23 cellular contexts compared by ENCODE assay signal in the genomic region with DNA sequence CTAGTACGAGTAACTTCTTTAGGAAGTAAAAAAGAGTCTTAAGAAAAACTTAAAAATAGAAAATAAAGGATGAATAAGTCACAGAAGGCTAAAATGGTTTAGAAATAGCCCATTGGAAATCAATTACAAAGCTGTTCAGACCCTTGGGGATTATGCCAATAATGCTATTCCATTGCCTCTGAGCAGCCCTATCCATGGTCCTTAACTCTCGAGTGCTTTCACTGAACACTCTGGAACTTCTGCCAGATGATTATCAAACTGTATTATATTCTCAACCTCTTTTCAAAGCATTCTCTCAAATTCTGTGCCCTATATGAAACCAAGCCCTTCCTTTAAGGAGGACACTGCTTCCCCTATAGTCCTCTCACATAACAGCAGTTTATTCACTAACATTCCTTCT. TPM values are rescaled to one million over a fixed set of nuclear protein-coding genes. Genes with fewer than 3 reads are reported as not detected.
DNase-seq lines count a peak whose midpoint lies in the region; ATAC-seq and TF ChIP-seq lines count a peak whose summit lies in the region.
"Had no signal": no experiment of that assay in that cellular context is flagged by ENCODE, and none has a peak within 500 bp of the region (broad histone marks: within the 10 kb centered on the region; RNA-seq: fewer than 3 reads in every experiment).

No MANE protein-coding gene starts in this region.

- no peak overlapping the region for H3K9ac ChIP-seq in fibroblast of lung (ENCODE audit: insufficient read depth, low read length)

- no peaks in the 10 kb centered on the region for H3K4me1 Mint-ChIP-seq in stimulated activated naive CD8-positive, alpha-beta T cell treated with anti-CD3 and anti-CD28 coated beads, Interleukin-15, amount 100 ng/mL, for 72 hours
- no peaks in the 10 kb centered on the region for H3K4me1 Mint-ChIP-seq in CD8-positive, alpha-beta memory T cell
- H3K4me1 Mint-ChIP-seq: activated T-helper 17 cell treated with anti-CD3 and anti-CD28 coated beads, Interleukin-2, amount 50 U/mL, for 72 hours; CD14-positive monocyte; endodermal cell; nephron progenitor cell had no signal

- POLR2A ChIA-PET in HEK293 (lab: Yijun Ruan, JAX) = no interaction called here
- POLR2A ChIA-PET in CD8-positive, alpha-beta memory T cell (lab: Charles Lee) = no interaction called here

- H3K79me2 ChIP-seq in fibroblast of lung (ENCODE audit: control insufficient read depth, insufficient read depth, low read length) = no peaks in the 10 kb centered on the region

- H3K36me3 ChIP-seq in HEK293 (ENCODE audit: control insufficient read depth in 2 of 2, insufficient read depth in 1 of 2, low read length in 2 of 2) = no peaks in the 10 kb centered on the region
- no peaks in the 10 kb centered on the region for H3K36me3 ChIP-seq in fibroblast of lung (ENCODE audit: control insufficient read depth, insufficient read depth, low read length)
- H3K36me3 ChIP-seq in CD8-positive, alpha-beta memory T cell (ENCODE audit: insufficient read depth, low read length) = no peaks in the 10 kb centered on the region
- H3K36me3 ChIP-seq: HAP-1, SJCRH30 had no signal

- H3K9me3 ChIP-seq in HEK293 (ENCODE audit: control insufficient read depth, insufficient read depth, low read depth, low read length) (no peaks in the 10 kb centered on the region), fibroblast of lung (ENCODE audit: control insufficient read depth, insufficient read depth, low read depth, low read length) (no peaks in the 10 kb centered on the region)
- H3K9me3 ChIP-seq in CD8-positive, alpha-beta memory T cell (ENCODE audit: low read length) = no peaks in the 10 kb centered on the region
- H3K9me3 ChIP-seq: HAP-1, SJCRH30 had no signal

- no peak overlapping the region for H3K4me2 ChIP-seq in fibroblast of lung (ENCODE audit: extremely low read depth, insufficient read depth, low read length)

- no peak for ATAC-seq in stimulated activated naive CD8-positive, alpha-beta T cell treated with anti-CD3 and anti-CD28 coated beads, Interleukin-15, amount 100 ng/mL, for 72 hours
- ATAC-seq: activated T-helper 17 cell treated with anti-CD3 and anti-CD28 coated beads, Interleukin-2, amount 50 U/mL, for 72 hours had no signal

- no peak overlapping the region for H2AFZ ChIP-seq in fibroblast of lung (ENCODE audit: low read length)

- H3K4me3 Mint-ChIP-seq in stimulated activated naive CD8-positive, alpha-beta T cell treated with anti-CD3 and anti-CD28 coated beads, Interleukin-15, amount 100 ng/mL, for 72 hours = no peak overlapping the region
- no peak overlapping the region for H3K4me3 Mint-ChIP-seq in CD8-positive, alpha-beta memory T cell
- H3K4me3 Mint-ChIP-seq: activated T-helper 17 cell treated with anti-CD3 and anti-CD28 coated beads, Interleukin-2, amount 50 U/mL, for 72 hours; CD14-positive monocyte; endodermal cell; nephron progenitor cell; type B pancreatic cell had no signal

- no peaks in the 10 kb centered on the region for H4K20me1 ChIP-seq in fibroblast of lung (ENCODE audit: control insufficient read depth, extremely low read depth, insufficient read depth, low read length)

- H3K4me3 ChIP-seq in HEK293 (ENCODE audit: low read depth, low read length) = no peak overlapping the region
- no peak overlapping the region for H3K4me3 ChIP-seq in fibroblast of lung (replicated peaks in 1 of 4; ENCODE audit: control extremely low read depth in 1 of 4, insufficient read depth in 1 of 4, low read depth in 3 of 4, low read length in 4 of 4)
- no peak overlapping the region for H3K4me3 ChIP-seq in CD8-positive, alpha-beta memory T cell (ENCODE audit: low read length)
- H3K4me3 ChIP-seq: HAP-1, SJCRH30 had no signal

- H3K27me3 Mint-ChIP-seq in stimulated activated naive CD8-positive, alpha-beta T cell treated with anti-CD3 and anti-CD28 coated beads, Interleukin-15, amount 100 ng/mL, for 72 hours = peaks cover 15% of the 10 kb centered on the region
- no peaks in the 10 kb centered on the region for H3K27me3 Mint-ChIP-seq in CD8-positive, alpha-beta memory T cell
- H3K27me3 Mint-ChIP-seq: activated T-helper 17 cell treated with anti-CD3 and anti-CD28 coated beads, Interleukin-2, amount 50 U/mL, for 72 hours had no signal

- TF ChIP-seq CTCF in HEK293 (tag by site-specific recombination; IDR thresholded peaks at IDR 0.05) (no peak), fibroblast of lung (conservative IDR thresholded peaks at IDR 0.05 in 1 of 2, IDR thresholded peaks at IDR 0.05 in 1 of 2; ENCODE audit: low read depth in 1 of 2, low read length in 2 of 2) (no peak)

- no peaks in the 10 kb centered on the region for H3K27me3 ChIP-seq in fibroblast of lung (ENCODE audit: control insufficient read depth, insufficient read depth, low read length)
- no peaks in the 10 kb centered on the region for H3K27me3 ChIP-seq in CD8-positive, alpha-beta memory T cell (ENCODE audit: insufficient read depth, low read length, poor library complexity, severe bottlenecking)
- H3K27me3 ChIP-seq: SJCRH30 had no signal

- DNase-seq in amniotic epithelial cell (ENCODE audit: low read depth) (peak; percentile 28), fibroblast of lung (ENCODE audit: low read depth in 2 of 2) (peak; percentile 27 to 34), myocyte (ENCODE audit: low read depth) (peak; percentile 47), NCI-H2107 treated with DMSO at 0.1 percent for 48 hours (lab: John Stamatoyannopoulos, UW; ENCODE audit: unreplicated experiment) (no peak), NOMO-1 treated with DMSO at 0.1 percent for 48 hours (lab: John Stamatoyannopoulos, UW; ENCODE audit: unreplicated experiment) (no peak)
- no peak for DNase-seq in stimulated activated naive CD8-positive, alpha-beta T cell treated with anti-CD3 and anti-CD28 coated beads, Interleukin-15, amount 100 ng/mL, for 72 hours
- no peak for DNase-seq in CD8-positive, alpha-beta memory T cell
- DNase-seq: activated CD4-positive, alpha-beta T cell treated with anti-CD3 and anti-CD28 coated beads for 1 hour; DMS53; endodermal cell; mesendoderm; MM.1S; NCI-H187 treated with DMSO at 0.1 percent for 48 hours; NCI-H510A treated with DMSO at 0.1 percent for 48 hours; nephron progenitor cell; stimulated activated naive CD4-positive, alpha-beta T cell treated with Interleukin-2 at 50 U/mL for 16 hours had no signal

- H3K4me1 ChIP-seq in HEK293 (ENCODE audit: control insufficient read depth, insufficient read depth, low read length) (no peaks in the 10 kb centered on the region), fibroblast of lung (ENCODE audit: control insufficient read depth, extremely low read depth, insufficient read depth, low read length) (no peaks in the 10 kb centered on the region)
- no peaks in the 10 kb centered on the region for H3K4me1 ChIP-seq in CD8-positive, alpha-beta memory T cell (ENCODE audit: insufficient read depth, low read length)
- H3K4me1 ChIP-seq: HAP-1, SJCRH30 had no signal

- CTCF ChIA-PET in HEK293 (lab: Yijun Ruan, JAX) = interaction anchor here (0.6 to 1.0 kb wide), 4 partner anchors 102 to 572 kb away, joined by 3 to 6 read pairs (median 4); no protein-coding TSS in a partner anchor
- CTCF ChIA-PET in CD8-positive, alpha-beta memory T cell (lab: Charles Lee) = interaction anchor here (1.1 kb wide), 1 partner anchor 377 kb away, joined by 3 read pairs; no protein-coding TSS in a partner anchor

- no peak overlapping the region for H3K27ac Mint-ChIP-seq in stimulated activated naive CD8-positive, alpha-beta T cell treated with anti-CD3 and anti-CD28 coated beads, Interleukin-15, amount 100 ng/mL, for 72 hours
- H3K27ac Mint-ChIP-seq in CD8-positive, alpha-beta memory T cell = no peak overlapping the region
- H3K27ac Mint-ChIP-seq: activated T-helper 17 cell treated with anti-CD3 and anti-CD28 coated beads, Interleukin-2, amount 50 U/mL, for 72 hours; CD14-positive monocyte; endodermal cell; nephron progenitor cell; type B pancreatic cell had no signal

- peaks cover 6 to 19% of the 10 kb centered on the region in 2 donors for H3K9me3 Mint-ChIP-seq in stimulated activated naive CD8-positive, alpha-beta T cell treated with anti-CD3 and anti-CD28 coated beads, Interleukin-15, amount 100 ng/mL, for 72 hours
- H3K9me3 Mint-ChIP-seq in CD8-positive, alpha-beta memory T cell = peaks cover 0 to 6% (median 0%) of the 10 kb centered on the region in 5 donors

- H3K27ac ChIP-seq in HEK293 (ENCODE audit: extremely low read depth, low read depth, low read length) (no peak overlapping the region), fibroblast of lung (ENCODE audit: insufficient read depth, low read length) (no peak overlapping the region)
- H3K27ac ChIP-seq in CD8-positive, alpha-beta memory T cell (ENCODE audit: low read depth, low read length) = no peak overlapping the region
- H3K27ac ChIP-seq: SJCRH30 had no signal

- peaks cover 3 to 22% (median 10%) of the 10 kb centered on the region in 3 donors for H3K36me3 Mint-ChIP-seq in CD8-positive, alpha-beta memory T cell
- H3K36me3 Mint-ChIP-seq: CD14-positive monocyte had no signal

TF ChIP-seq in HEK293, 187 proteins besides CTCF, POLR2A, EP300 and RAD21 (continues in another document):
- TF ChIP-seq ZNF521 (tag by site-specific recombination; IDR thresholded peaks at IDR 0.05) (no peak), ZNF114 (tag by site-specific recombination; IDR thresholded peaks at IDR 0.05) (no peak), ZNF624 (tag by site-specific recombination; IDR thresholded peaks at IDR 0.05) (no peak)

RNA-seq across cellular contexts. Expression of gene SLC9B1, which starts 17.0 kb away (rescaled TPM):
- total RNA-seq in fibroblast of lung = 1.8 and 2.0 TPM in 2 replicates
- 0.46 and 1.1 TPM in 2 replicates for polyA plus RNA-seq in fibroblast of lung
- polyA plus RNA-seq in fibroblast of lung (2012) = 0.25 and 0.65 TPM in 2 replicates
- polyA minus RNA-seq in fibroblast of lung (ENCODE audit: low replicate concordance) = 1.1 TPM in 1 of 2 replicates, not detected in the other
- total RNA-seq in myocyte = 1.1 and 2.4 TPM in 2 replicates
- 0.42 TPM for polyA plus RNA-seq in myocyte (2012)
- total RNA-seq in CD8-positive, alpha-beta memory T cell = 1 to 10 TPM; 1.2 to 1.7 TPM
- 1.2 TPM for polyA plus RNA-seq in CD8-positive, alpha-beta memory T cell
- total RNA-seq: HT1080 had no signal

Comparison
In these comparisons a context has a peak if more than half of its experiments do, and no peak if none do; other contexts are left out.
1. DNase-seq: peak in amniotic epithelial cell (single experiment), fibroblast of lung (2 of 2) and myocyte (single experiment); none in NCI-H2107 treated with DMSO at 0.1 percent for 48 hours (single experiment), NOMO-1 treated with DMSO at 0.1 percent for 48 hours (single experiment), stimulated activated naive CD8-positive, alpha-beta T cell treated with anti-CD3 and anti-CD28 coated beads, Interleukin-15, amount 100 ng/mL, for 72 hours (0 of 2) and CD8-positive, alpha-beta memory T cell (0 of 5).